Comparison of ENCODE assay signal across 2 cellular contexts in genomic region chr3:53566450-53567145, GRCh38.
TF ChIP-seq lines count a peak whose summit lies in the region.

No MANE protein-coding gene starts in this region.

TF ChIP-seq in GM23338, 12 proteins besides CTCF, POLR2A, EP300 and RAD21:
- TF ChIP-seq POLR2AphosphoS5 (IDR thresholded peaks at IDR 0.05; ENCODE audit: low read depth) (no peak), ZNF114 (CRISPR knock-in tag; IDR thresholded peaks at IDR 0.05) (no peak)
- TF ChIP-seq, protein P1, sequence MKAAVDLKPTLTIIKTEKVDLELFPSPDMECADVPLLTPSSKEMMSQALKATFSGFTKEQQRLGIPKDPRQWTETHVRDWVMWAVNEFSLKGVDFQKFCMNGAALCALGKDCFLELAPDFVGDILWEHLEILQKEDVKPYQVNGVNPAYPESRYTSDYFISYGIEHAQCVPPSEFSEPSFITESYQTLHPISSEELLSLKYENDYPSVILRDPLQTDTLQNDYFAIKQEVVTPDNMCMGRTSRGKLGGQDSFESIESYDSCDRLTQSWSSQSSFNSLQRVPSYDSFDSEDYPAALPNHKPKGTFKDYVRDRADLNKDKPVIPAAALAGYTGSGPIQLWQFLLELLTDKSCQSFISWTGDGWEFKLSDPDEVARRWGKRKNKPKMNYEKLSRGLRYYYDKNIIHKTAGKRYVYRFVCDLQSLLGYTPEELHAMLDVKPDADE (IDR thresholded peaks at IDR 0.05), result no peak

TF ChIP-seq in IMR-90, 13 proteins besides CTCF, POLR2A, EP300 and RAD21:
- TF ChIP-seq RCOR1 (IDR thresholded peaks at IDR 0.05; ENCODE audit: insufficient replicate concordance, low read length) (no peak), RFX5 (IDR thresholded peaks at IDR 0.05; ENCODE audit: low read depth, low read length) (no peak), NFE2L2 (IDR thresholded peaks at IDR 0.05; ENCODE audit: low read depth, low read length) (no peak), CHD1 (IDR thresholded peaks at IDR 0.05; ENCODE audit: low read depth, low read length) (no peak), ELK1 (IDR thresholded peaks at IDR 0.05; ENCODE audit: borderline replicate concordance, low read depth, low read length) (no peak), MAFK (IDR thresholded peaks at IDR 0.05; ENCODE audit: low read depth, low read length) (no peak), CEBPB (IDR thresholded peaks at IDR 0.05; ENCODE audit: low read depth, low read length) (no peak)
